14 cellular contexts compared by ENCODE assay signal in genomic region chr6:26028212-26028752, GRCh38. TPM values are rescaled to one million over a fixed set of nuclear protein-coding genes. Genes with fewer than 3 reads are reported as not detected.
A peak's percentile ranks its signal among the peaks of the same experiment; 100 is the strongest.
DNase-seq lines count a peak whose midpoint lies in the region; ATAC-seq, FAIRE-seq and TF ChIP-seq lines count a peak whose summit lies in the region.
"Had no signal": no experiment of that assay in that cellular context is flagged by ENCODE, and none has a peak within 500 bp of the region (broad histone marks: within the 10 kb centered on the region; RNA-seq: fewer than 3 reads in every experiment).

No MANE protein-coding gene starts in this region.

- no peaks in the 10 kb centered on the region for H3K36me3 ChIP-seq in NT2/D1 (ENCODE audit: insufficient read depth, insufficient read length, low read length)
- H3K36me3 ChIP-seq in neural progenitor cell, result no peaks in the 10 kb centered on the region

- H3K27me3 Mint-ChIP-seq in T-helper 1 cell treated with Interleukin-12 subunit alpha and Interleukin-12 subunit beta and Interleukin-4 antibody, amounts not matched to agents 30 μg/mL and 1 μg/mL, for 36 hours (ENCODE audit: low read depth), result peaks cover 4% of the 10 kb centered on the region
- peaks cover 8% of the 10 kb centered on the region for H3K27me3 Mint-ChIP-seq in brain
- peaks cover 10% of the 10 kb centered on the region for H3K27me3 Mint-ChIP-seq in neural progenitor cell (ENCODE audit: insufficient read depth, low read depth)

- peaks cover 80% of the 10 kb centered on the region for H3K4me1 Mint-ChIP-seq in T-helper 1 cell treated with Interleukin-12 subunit alpha and Interleukin-12 subunit beta and Interleukin-4 antibody, amounts not matched to agents 30 μg/mL and 1 μg/mL, for 36 hours (ENCODE audit: low read depth)
- H3K4me1 Mint-ChIP-seq in brain (peaks cover 61% of the 10 kb centered on the region), neural progenitor cell (peaks cover 66% of the 10 kb centered on the region)

- FAIRE-seq in GM12892 (lab: Jason Lieb, UNC), result no peak
- FAIRE-seq: colon had no signal

- H3K4me1 ChIP-seq in NT2/D1 (ENCODE audit: insufficient read depth, insufficient read length) (peaks cover 2% of the 10 kb centered on the region), neural progenitor cell (peaks cover 51% of the 10 kb centered on the region)

- H3K4me3 ChIP-seq in NT2/D1 (ENCODE audit: insufficient read length, low read depth), result no peak overlapping the region
- no peak overlapping the region for H3K4me3 ChIP-seq in neural progenitor cell

- H3K4me3 Mint-ChIP-seq in T-helper 1 cell treated with Interleukin-12 subunit alpha and Interleukin-12 subunit beta and Interleukin-4 antibody, amounts not matched to agents 30 μg/mL and 1 μg/mL, for 36 hours, result peak overlapping the region; percentile 32
- H3K4me3 Mint-ChIP-seq in brain (peak overlapping the region; percentile 50 to 98 (median 95)), neural progenitor cell (peak overlapping the region; percentile 82)

- no peak for TF ChIP-seq POLR2A in GM12892 (IDR thresholded peaks at IDR 0.05; ENCODE audit: low read depth, low read length)

- DNase-seq in T-helper 1 cell (no peak), NT2/D1 (ENCODE audit: low read depth, low spot score) (no peak), neural progenitor cell (ENCODE audit: low spot score) (no peak), GM12892 (ENCODE audit: insufficient read length) (no peak)
- DNase-seq: ACHN; hippocampal formation; NCI-H345; stimulated activated CD4-positive, alpha-beta T cell treated with anti-CD3 and anti-CD28 coated beads, Interleukin-2, amount 100 ng/mL, for 48 hours had no signal

- H3K4me2 ChIP-seq in neural progenitor cell, result peak overlapping the region; percentile 84

- H3F3A ChIP-seq in neural progenitor cell (ENCODE audit: low read depth), result peaks cover 85% of the 10 kb centered on the region

- ATAC-seq in GM21737 (IDR thresholded peaks at IDR 0.05; ENCODE audit: unreplicated experiment) (no peak), HG03045 (IDR thresholded peaks at IDR 0.05; ENCODE audit: unreplicated experiment) (no peak)

- peak overlapping the region; percentile 92 for H3K27ac ChIP-seq in neural progenitor cell

- peaks cover 7% of the 10 kb centered on the region for H4K20me1 ChIP-seq in neural progenitor cell (ENCODE audit: low read depth)

- H3K27me3 ChIP-seq in NT2/D1 (ENCODE audit: insufficient read depth, insufficient read length) (no peaks in the 10 kb centered on the region), neural progenitor cell (no peaks in the 10 kb centered on the region)

- H3K79me2 ChIP-seq in neural progenitor cell (ENCODE audit: low read depth), result peaks cover 5% of the 10 kb centered on the region

- H3K9ac ChIP-seq in NT2/D1 (ENCODE audit: insufficient read length, low read depth), result peak overlapping the region; percentile 79
- H3K9ac ChIP-seq in neural progenitor cell, result no peak overlapping the region

- H3K27ac Mint-ChIP-seq in T-helper 1 cell treated with Interleukin-12 subunit alpha and Interleukin-12 subunit beta and Interleukin-4 antibody, amounts not matched to agents 30 μg/mL and 1 μg/mL, for 36 hours, result peak overlapping the region; percentile 94
- H3K27ac Mint-ChIP-seq in brain (peak overlapping the region in 4 of 5 experiments; percentile 62 to 98 (median 87)), neural progenitor cell (peak overlapping the region; percentile 99)

- no peak overlapping the region for H2AFZ ChIP-seq in neural progenitor cell (replicated peaks)

- H3K36me3 Mint-ChIP-seq in T-helper 1 cell treated with Interleukin-12 subunit alpha and Interleukin-12 subunit beta and Interleukin-4 antibody, amounts not matched to agents 30 μg/mL and 1 μg/mL, for 36 hours (ENCODE audit: low read depth), result no peaks in the 10 kb centered on the region
- no peaks in the 10 kb centered on the region for H3K36me3 Mint-ChIP-seq in brain
- H3K36me3 Mint-ChIP-seq in neural progenitor cell, result peaks cover 2% of the 10 kb centered on the region

- no peak for TF ChIP-seq CTCF in brain (conservative IDR thresholded peaks at IDR 0.05)
- no peak for TF ChIP-seq CTCF in neural progenitor cell (IDR thresholded peaks at IDR 0.05)

- no peaks in the 10 kb centered on the region for H3K9me3 Mint-ChIP-seq in T-helper 1 cell treated with Interleukin-12 subunit alpha and Interleukin-12 subunit beta and Interleukin-4 antibody, amounts not matched to agents 30 μg/mL and 1 μg/mL, for 36 hours
- H3K9me3 Mint-ChIP-seq in brain (no peaks in the 10 kb centered on the region), neural progenitor cell (no peaks in the 10 kb centered on the region)

- no peaks in the 10 kb centered on the region for H3K9me3 ChIP-seq in NT2/D1 (ENCODE audit: insufficient read depth, low read length)
- H3K9me3 ChIP-seq in neural progenitor cell (ENCODE audit: low read depth), result no peaks in the 10 kb centered on the region

RNA-seq across cellular contexts. Expression of gene HFE, which starts 58.9 kb away (rescaled TPM):
- 1.6 TPM for polyA plus RNA-seq in brain (ENCODE audit: insufficient read depth, low read depth, low replicate concordance)
- 0.43 and 1.5 TPM in 2 replicates for total RNA-seq in neural progenitor cell (ENCODE audit: low replicate concordance)
- polyA plus RNA-seq in GM12892 (2012; ENCODE audit: missing spikeins), result 4.4 TPM
- polyA plus RNA-seq: neural cell had no signal

Comparison
In these comparisons a context has a peak if more than half of its experiments do, and no peak if none do; other contexts are left out.
1. H3K4me3 Mint-ChIP-seq: peak in every context shown above with its lines; median percentile 95 in brain; 82 in neural progenitor cell; 32 in T-helper 1 cell treated with Interleukin-12 subunit alpha and Interleukin-12 subunit beta and Interleukin-4 antibody, amounts not matched to agents 30 μg/mL and 1 μg/mL, for 36 hours.